In genomic region chr16:68285683-68286082, GRCh38 we compare ENCODE assay signal across 16 cellular contexts. TPM values are rescaled to one million over a fixed set of nuclear protein-coding genes. Genes with fewer than 3 reads are reported as not detected.
DNase-seq lines count a peak whose midpoint lies in the region; ATAC-seq and TF ChIP-seq lines count a peak whose summit lies in the region.
"Had no signal": no experiment of that assay in that cellular context is flagged by ENCODE, and none has a peak within 500 bp of the region (broad histone marks: within the 10 kb centered on the region; RNA-seq: fewer than 3 reads in every experiment).

No MANE protein-coding gene starts in this region.

- no peak overlapping the region for H3K4me3 ChIP-seq in mammary epithelial cell (replicated peaks in 1 of 3; ENCODE audit: insufficient read depth in 1 of 3, low read depth in 2 of 3, low read length in 3 of 3)
- no peak overlapping the region for H3K4me3 ChIP-seq in thyroid gland (replicated peaks in 1 of 3)

- ATAC-seq in T-helper 17 cell (no peak), HG02981 (IDR thresholded peaks at IDR 0.05; ENCODE audit: unreplicated experiment) (no peak), GM18858 (IDR thresholded peaks at IDR 0.05; ENCODE audit: unreplicated experiment) (no peak)
- ATAC-seq: Panc1 had no signal

- no peak overlapping the region for H3K9ac ChIP-seq in mammary epithelial cell (ENCODE audit: insufficient read depth, low read length)

- H3K36me3 ChIP-seq in mammary epithelial cell (ENCODE audit: insufficient read depth, low read length) (peaks cover 3% of the 10 kb centered on the region), thyroid gland (peaks cover 7 to 23% of the 10 kb centered on the region in 2 donors)

- H4K20me1 ChIP-seq in mammary epithelial cell (ENCODE audit: insufficient read depth, low read length) = no peaks in the 10 kb centered on the region

- TF ChIP-seq CTCF in MCF 10A (IDR thresholded peaks at IDR 0.05; ENCODE audit: unreplicated experiment) (no peak), mammary epithelial cell (conservative IDR thresholded peaks at IDR 0.05 in 1 of 2, IDR thresholded peaks at IDR 0.05 in 1 of 2; ENCODE audit: extremely low read depth in 1 of 2, insufficient read depth in 1 of 2, low read depth in 1 of 2, low read length in 2 of 2) (no peak), thyroid gland (IDR thresholded peaks at IDR 0.05) (no peak)

- H3K27ac ChIP-seq in mammary epithelial cell (ENCODE audit: insufficient read depth, low read depth, low read length) (no peak overlapping the region), thyroid gland (peak overlapping the region in 2 of 3 donors; percentile 2 to 24)

- CTCF ChIA-PET in MCF 10A (lab: Yijun Ruan, JAX) = interaction anchor here (0.6 to 4.7 kb wide), 9 partner anchors 9 to 1913 kb away, joined by 3 to 46 read pairs (median 4); partner anchors contain the start of gene SLC7A6
- CTCF ChIA-PET in mammary epithelial cell (lab: Charles Lee; ENCODE audit: low non-redundant PET) = no interaction called here

- POLR2A ChIA-PET in MCF 10A (lab: Yijun Ruan, JAX) = interaction anchor here (1.2 to 3.7 kb wide), 5 partner anchors 9 to 22 kb away, joined by 3 to 16 read pairs (median 7); partner anchors contain the start of gene SLC7A6

- H3K4me1 Mint-ChIP-seq in MCF 10A (ENCODE audit: insufficient read depth, unreplicated experiment) = peaks cover 20% of the 10 kb centered on the region
- H3K4me1 Mint-ChIP-seq in T-helper 17 cell = peaks cover 83% of the 10 kb centered on the region
- peaks cover 93% of the 10 kb centered on the region in 2 donors for H3K4me1 Mint-ChIP-seq in immature natural killer cell

- dilution Hi-C loops in mammary epithelial cell (cut with HindIII; ENCODE audit: low sequenced_read_pairs) = loop anchor here (5.0 kb wide), 1 partner anchor 47 kb away; no protein-coding TSS in a partner anchor

- H3K4me3 Mint-ChIP-seq in MCF 10A (ENCODE audit: unreplicated experiment) (no peak overlapping the region), T-helper 17 cell (peak overlapping the region; percentile 94), immature natural killer cell (peak overlapping the region; percentile 84 to 90 (median 85))
- H3K4me3 Mint-ChIP-seq: H9 had no signal

- in situ Hi-C loops in mammary epithelial cell (cut with MboI; ENCODE audit: low sequenced_read_pairs in 2 of 2) = no loop called here

- peaks cover 88% of the 10 kb centered on the region for H3K36me3 Mint-ChIP-seq in MCF 10A (ENCODE audit: insufficient read depth, unreplicated experiment)
- peaks cover 19% of the 10 kb centered on the region for H3K36me3 Mint-ChIP-seq in T-helper 17 cell (ENCODE audit: low read depth)
- peaks cover 0 to 13% (median 9%) of the 10 kb centered on the region in 3 donors for H3K36me3 Mint-ChIP-seq in immature natural killer cell

- no peaks in the 10 kb centered on the region for H3K27me3 Mint-ChIP-seq in MCF 10A (ENCODE audit: insufficient read depth, unreplicated experiment)
- no peaks in the 10 kb centered on the region for H3K27me3 Mint-ChIP-seq in T-helper 17 cell
- H3K27me3 Mint-ChIP-seq in immature natural killer cell (ENCODE audit: low read depth in 3 of 3) = peaks cover 0 to 8% (median 3%) of the 10 kb centered on the region in 3 donors

- no peak for TF ChIP-seq POLR2A in thyroid gland (IDR thresholded peaks at IDR 0.05)

- peaks cover 19% of the 10 kb centered on the region for H3K79me2 ChIP-seq in mammary epithelial cell (ENCODE audit: insufficient read depth, low read length)

- H3K27me3 ChIP-seq in mammary epithelial cell (ENCODE audit: insufficient read depth, low read length) (no peaks in the 10 kb centered on the region), thyroid gland (no peaks in the 10 kb centered on the region)

- H3K9me3 ChIP-seq in mammary epithelial cell (replicated peaks; ENCODE audit: insufficient read depth, low read length) = no peaks in the 10 kb centered on the region
- H3K9me3 ChIP-seq in T-helper 17 cell (ENCODE audit: control insufficient read depth, low read length, poor library complexity, severe bottlenecking) = no peaks in the 10 kb centered on the region
- H3K9me3 ChIP-seq in thyroid gland = no peaks in the 10 kb centered on the region

- H2AFZ ChIP-seq in mammary epithelial cell (ENCODE audit: low read depth, low read length) = no peak overlapping the region

- 100% methylated on average over 1 of the region's 3 CpGs for WGBS in mammary epithelial cell (ENCODE audit: low coverage, missing lambda C conversion rate)
- WGBS in thyroid gland, 2 donors = 82 to 89% methylated on average over 3 of the region's 3 CpGs

- DNase-seq in MCF 10A (ENCODE audit: unreplicated experiment) (no peak), mammary epithelial cell (no peak), T-helper 17 cell (no peak), immature natural killer cell (no peak), thyroid gland (no peak)
- no peak for DNase-seq in stimulated activated CD4-positive, alpha-beta T cell treated with anti-CD3 and anti-CD28 coated beads, Interleukin-4, amount 100 ng/mL, for 24 hours
- DNase-seq: activated effector memory CD4-positive, alpha-beta T cell treated with anti-CD3 and anti-CD28 coated beads, Interleukin-2, amount 50 U/mL, for 16 hours; H9; NCI-H2171; occipital lobe; stimulated activated CD4-positive, alpha-beta T cell treated with anti-CD3 and anti-CD28 coated beads, Interleukin-2, amount 100 ng/mL, for 24 hours had no signal

- no peak overlapping the region for H3K4me2 ChIP-seq in mammary epithelial cell (ENCODE audit: insufficient read depth, low read depth, low read length)

- H3K27ac Mint-ChIP-seq in MCF 10A (ENCODE audit: low read depth, unreplicated experiment) (peak overlapping the region; percentile 24), T-helper 17 cell (peak overlapping the region; percentile 93), immature natural killer cell (peak overlapping the region; percentile 90 to 97 (median 94))

- H3K4me1 ChIP-seq in mammary epithelial cell (ENCODE audit: insufficient read depth, low read length) (peaks cover 14% of the 10 kb centered on the region), thyroid gland (peaks cover 4 to 65% of the 10 kb centered on the region in 2 donors)

- BruUV-seq in MCF 10A (replicated peaks; lab: Mats Ljungman, UMichigan) (no TSS peak), mammary epithelial cell (replicated peaks; lab: Mats Ljungman, UMichigan) (no TSS peak)

- H3K9me3 Mint-ChIP-seq in MCF 10A (ENCODE audit: unreplicated experiment) (no peaks in the 10 kb centered on the region), immature natural killer cell (no peaks in the 10 kb centered on the region)
- H3K9me3 Mint-ChIP-seq: H9 had no signal

- intact Hi-C loops in MCF 10A (cut with micrococcal nuclease) (no loop called here), mammary epithelial cell (cut with micrococcal nuclease) (no loop called here), thyroid gland (cut with DNase I) (no loop called here)

RNA-seq across cellular contexts. Expression of gene SLC7A6, which starts 21.4 kb away (rescaled TPM):
- 45.3 and 61.0 TPM in 2 replicates for total RNA-seq in MCF 10A (2022)
- 10 to 100 TPM; 27.0 to 37.1 TPM for total RNA-seq in mammary epithelial cell
- 19.3 TPM for polyA plus RNA-seq in mammary epithelial cell
- polyA minus RNA-seq in mammary epithelial cell = 35.1 TPM
- total RNA-seq in T-helper 17 cell = 100 to 1,000 TPM; 148 to 171 TPM
- polyA plus RNA-seq in immature natural killer cell = 10 to 100 TPM in 1 of 3 donors, 1 to 10 TPM in 2; 1.9 to 12.8 (median 6.0) TPM
- 100 to 1,000 TPM in 1 of 4 donors, 10 to 100 TPM in 3; 73.1 to 116 (median 85.7) TPM for total RNA-seq in thyroid gland

RNA-seq across cellular contexts. Expression of gene SLC7A6OS, which starts 25.1 kb away (rescaled TPM):
- total RNA-seq in MCF 10A (2022) (19.4 and 20.4 TPM in 2 replicates), mammary epithelial cell (10 to 100 TPM; 11.5 to 15.6 TPM), T-helper 17 cell (10 to 100 TPM; 35.3 to 36.0 TPM), thyroid gland (10 to 100 TPM; 13.4 to 25.8 (median 18.7) TPM)
- polyA plus RNA-seq in mammary epithelial cell (6.5 TPM), immature natural killer cell (10 to 100 TPM; 22.7 to 31.2 (median 24.4) TPM)
- 3.9 TPM for polyA minus RNA-seq in mammary epithelial cell

RNA-seq across cellular contexts. Expression of gene PRMT7, which starts 25.1 kb away (rescaled TPM):
- total RNA-seq in MCF 10A (2022) (28.0 and 33.2 TPM in 2 replicates), mammary epithelial cell (10 to 100 TPM; 31.9 to 38.3 TPM), T-helper 17 cell (10 to 100 TPM; 55.2 to 59.4 TPM), thyroid gland (10 to 100 TPM; 41.7 to 57.0 (median 46.9) TPM)
- polyA plus RNA-seq in mammary epithelial cell (35.5 TPM), immature natural killer cell (10 to 100 TPM; 30.8 to 51.8 (median 44.2) TPM)
- 14.6 TPM for polyA minus RNA-seq in mammary epithelial cell

RNA-seq across cellular contexts. Expression of gene PLA2G15, which starts 40.5 kb away (rescaled TPM):
- total RNA-seq in MCF 10A (2022) = 4.6 and 6.4 TPM in 2 replicates
- total RNA-seq in mammary epithelial cell = 10 to 100 TPM; 12.4 to 19.8 TPM
- polyA plus RNA-seq in mammary epithelial cell = 15.6 TPM
- 14.3 TPM for polyA minus RNA-seq in mammary epithelial cell
- 1 to 10 TPM; 6.6 to 7.4 TPM for total RNA-seq in T-helper 17 cell
- polyA plus RNA-seq in immature natural killer cell = 10 to 100 TPM in 1 of 3 donors, 1 to 10 TPM in 2; 4.8 to 10.7 (median 9.0) TPM
- total RNA-seq in thyroid gland = 10 to 100 TPM; 20.8 to 40.3 (median 38.4) TPM

RNA-seq across cellular contexts. Expression of gene ESRP2, which starts 49.8 kb away (rescaled TPM):
- 42.7 and 48.8 TPM in 2 replicates for total RNA-seq in MCF 10A (2022)
- 10 to 100 TPM; 24.3 to 47.7 TPM for total RNA-seq in mammary epithelial cell
- 35.4 TPM for polyA plus RNA-seq in mammary epithelial cell
- 41.2 TPM for polyA minus RNA-seq in mammary epithelial cell
- under 1 TPM; 0.10 to 0.16 TPM for total RNA-seq in T-helper 17 cell
- under 1 TPM in 1 of 3 donors, not detected in 2; 0.45 TPM for polyA plus RNA-seq in immature natural killer cell
- 10 to 100 TPM; 42.9 to 86.9 (median 50.5) TPM for total RNA-seq in thyroid gland
- total RNA-seq: frontal cortex, occipital lobe, temporal lobe had no signal

Comparison
In these comparisons a context has a peak if more than half of its experiments do, and no peak if none do; other contexts are left out.
1. H3K27ac Mint-ChIP-seq: peak in every context shown above with its lines; median percentile 94 in immature natural killer cell; 93 in T-helper 17 cell; 24 in MCF 10A.